ENCODE assay signal across 8 cellular contexts in the genomic region with DNA sequence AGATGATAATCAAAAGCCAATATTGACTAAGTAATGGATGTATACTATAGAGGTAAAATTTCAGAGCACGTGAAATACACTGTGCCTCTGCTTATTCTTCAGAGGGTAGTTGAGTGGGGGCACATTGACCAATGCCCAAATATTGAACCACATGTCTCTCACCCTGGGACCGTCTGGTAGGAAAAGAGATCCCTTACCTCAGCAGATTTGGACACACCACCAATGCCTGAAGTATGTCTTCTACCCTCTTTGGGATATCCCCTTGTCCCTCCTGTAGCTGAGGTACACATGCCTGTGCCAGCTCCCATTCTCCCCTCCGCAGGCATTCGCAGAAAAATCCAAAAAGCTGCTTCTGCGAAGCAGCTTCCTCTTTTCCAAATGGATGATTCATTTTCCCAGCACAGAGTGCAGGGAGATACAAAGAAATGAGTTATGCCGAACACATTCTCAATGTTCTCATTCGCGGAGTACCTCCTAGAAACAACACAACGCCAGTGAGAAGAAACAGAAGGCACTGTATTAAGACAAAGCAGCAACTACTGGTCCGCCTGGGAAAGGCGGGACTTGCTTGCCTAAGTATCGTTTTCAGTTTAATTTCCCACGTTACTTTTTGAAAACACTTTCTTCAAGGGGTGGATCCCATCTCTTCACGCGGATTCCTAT. TPM values are rescaled to one million over a fixed set of nuclear protein-coding genes. Genes with fewer than 3 reads are reported as not detected.
A peak's percentile ranks its signal among the peaks of the same experiment; 100 is the strongest.
DNase-seq lines count a peak whose midpoint lies in the region; TF ChIP-seq lines count a peak whose summit lies in the region.

No MANE protein-coding gene starts in this region.

- H3K4me3 ChIP-seq in colonic mucosa (peak overlapping the region; percentile 74), mucosa of rectum (ENCODE audit: low read length in 2 of 2) (peak overlapping the region; percentile 91 to 94)

- intact Hi-C loops in colonic mucosa (cut with DNase I) = no loop called here
- intact Hi-C loops in posterior vena cava (cut with DNase I) = no loop called here

- DNase-seq in GM04504 (ENCODE audit: low read depth) = peak; percentile 26
- peak; percentile 46 for DNase-seq in NCI-H748 (lab: John Stamatoyannopoulos, UW; ENCODE audit: unreplicated experiment)
- DNase-seq in colonic mucosa = no peak
- DNase-seq in mesenteric fat pad (ENCODE audit: low spot score) = no peak
- DNase-seq in germinal center (ENCODE audit: low spot score) = no peak
- no peak for DNase-seq in activated effector memory CD4-positive, alpha-beta T cell treated with Interleukin-2 at 50 U/mL for 16 hours
- DNase-seq in posterior vena cava (ENCODE audit: low spot score) = no peak

- no peak for TF ChIP-seq CTCF in colonic mucosa (IDR thresholded peaks at IDR 0.05)

- H3K9ac ChIP-seq in colonic mucosa (ENCODE audit: low read depth in 2 of 2, low read length in 2 of 2) (peak overlapping the region; percentile 68 to 80), mucosa of rectum (ENCODE audit: low read depth in 1 of 2, low read length in 2 of 2) (peak overlapping the region; percentile 77 to 78)

- H3K36me3 ChIP-seq in colonic mucosa (no peaks in the 10 kb centered on the region), mucosa of rectum (ENCODE audit: control insufficient read depth in 2 of 2, insufficient read depth in 2 of 2, low read length in 2 of 2) (peaks cover 10 to 11% of the 10 kb centered on the region in 2 donors)

- H3K4me1 ChIP-seq in colonic mucosa = peaks cover 5% of the 10 kb centered on the region
- H3K4me1 ChIP-seq in mucosa of rectum (ENCODE audit: control insufficient read depth in 2 of 2, insufficient read depth in 2 of 2, low read length in 2 of 2) = peaks cover 16 to 27% of the 10 kb centered on the region in 2 donors

- H3K27me3 ChIP-seq in colonic mucosa = no peaks in the 10 kb centered on the region
- H3K27me3 ChIP-seq in mucosa of rectum (ENCODE audit: control insufficient read depth in 2 of 2, insufficient read depth in 2 of 2, low read length in 2 of 2) = no peaks in the 10 kb centered on the region

- H3K27ac ChIP-seq in colonic mucosa (peak overlapping the region; percentile 80), mucosa of rectum (ENCODE audit: low read depth in 2 of 2, low read length in 2 of 2) (peak overlapping the region; percentile 78 to 82)

- H3K9me3 ChIP-seq in colonic mucosa (no peaks in the 10 kb centered on the region), mucosa of rectum (ENCODE audit: control insufficient read depth in 2 of 2, low read length in 2 of 2) (no peaks in the 10 kb centered on the region)

RNA-seq across cellular contexts. Expression of gene ZFYVE26, which starts 0.7 kb away (rescaled TPM):
- total RNA-seq in colonic mucosa (10 to 100 TPM; 19.1 to 19.2 TPM), mesenteric fat pad (29.1 TPM), posterior vena cava (10 to 100 TPM; 18.7 to 23.1 TPM)

RNA-seq across cellular contexts. Expression of gene RAD51B, which starts 3.9 kb away (rescaled TPM):
- 10 to 100 TPM; 12.7 to 22.0 TPM for total RNA-seq in colonic mucosa
- total RNA-seq in mesenteric fat pad = 14.7 TPM
- total RNA-seq in posterior vena cava = 10 to 100 TPM; 13.7 to 15.1 TPM

Comparison
In these comparisons a context has a peak if more than half of its experiments do, and no peak if none do; other contexts are left out.
1. DNase-seq: peak in GM04504 (single experiment) and NCI-H748 (single experiment); none in colonic mucosa (single experiment), mesenteric fat pad (single experiment), germinal center (single experiment), activated effector memory CD4-positive, alpha-beta T cell treated with Interleukin-2 at 50 U/mL for 16 hours (single experiment) and posterior vena cava (single experiment).